8 cellular contexts compared by ENCODE assay signal in genomic region chr13:40770934-40771618, GRCh38. TPM values are rescaled to one million over a fixed set of nuclear protein-coding genes. Genes with fewer than 3 reads are reported as not detected.
DNase-seq lines count a peak whose midpoint lies in the region; ATAC-seq and TF ChIP-seq lines count a peak whose summit lies in the region.

Gene MRPS31 (minus strand): TSS chr13:40771190. CDS start chr13:40771136, 54 bp downstream.

- intact Hi-C loops in CD14-positive monocyte (cut with micrococcal nuclease), result loop anchor here (5.0 to 10.0 kb wide), 6 partner anchors 41 to 1086 kb away; partner anchors contain the start of genes FOXO1 (in 1 of the 2) and KBTBD6 (in 1 of the 2)
- intact Hi-C loops in dorsolateral prefrontal cortex (cut with DNase I), result loop anchor here (5.0 to 10.0 kb wide), 3 partner anchors 214 to 996 kb away; partner anchors contain the start of gene WBP4 (in 2 of the 2)
- intact Hi-C loops in right lobe of liver (cut with DNase I), result no loop called here

- H3K27ac ChIP-seq in dorsolateral prefrontal cortex, result peak within 1 kb of the TSS in 58 of 59 donors; percentile 33 to 93 (median 80)
- H3K27ac ChIP-seq in right lobe of liver, result peak within 1 kb of the TSS; percentile 77 to 99 (median 85)

- peaks cover 0 to 1% (median 0%) of the 10 kb centered on the region in 3 donors for H3K27me3 Mint-ChIP-seq in CD14-positive monocyte (ENCODE audit: low read depth in 3 of 3)

- H3K9me3 ChIP-seq in right lobe of liver, result no peaks in the 10 kb centered on the region

- WGBS in right lobe of liver (ENCODE audit: insufficient coverage, low coverage, low lambda C conversion rate, missing lambda C conversion rate), result 0% methylated on average over 36 of the region's 52 CpGs

- TF ChIP-seq POLR2A in right lobe of liver (IDR thresholded peaks at IDR 0.05), result peak; percentile 70

- no peaks in the 10 kb centered on the region for H3K9me3 Mint-ChIP-seq in CD14-positive monocyte

- no peaks in the 10 kb centered on the region for H3K27me3 ChIP-seq in dorsolateral prefrontal cortex
- no peaks in the 10 kb centered on the region for H3K27me3 ChIP-seq in right lobe of liver

- H3K4me3 ChIP-seq in dorsolateral prefrontal cortex (peak within 1 kb of the TSS; percentile 61 to 99 (median 86)), right lobe of liver (peak within 1 kb of the TSS; percentile 55 to 81 (median 72))

- no peak for TF ChIP-seq CTCF in CD14-positive monocyte (IDR thresholded peaks at IDR 0.05)
- peak in 42 of 56 donors; percentile 3 to 58 (median 36) for TF ChIP-seq CTCF in dorsolateral prefrontal cortex (IDR thresholded peaks at IDR 0.05 in 54 of 56, conservative IDR thresholded peaks at IDR 0.05 in 2 of 56; ENCODE audit: low read depth in 1 of 56, partially characterized antibody in 56 of 56)
- peak in 1 of 4 donors; percentile 6 for TF ChIP-seq CTCF in right lobe of liver (IDR thresholded peaks at IDR 0.05)

- H3K36me3 ChIP-seq in right lobe of liver, result no peaks in the 10 kb centered on the region

- peak within 1 kb of the TSS; percentile 92 to 99 (median 97) for H3K27ac Mint-ChIP-seq in CD14-positive monocyte

- peaks cover 8% of the 10 kb centered on the region in 2 donors for H3K36me3 Mint-ChIP-seq in CD14-positive monocyte

- H3K4me3 Mint-ChIP-seq in CD14-positive monocyte, result peak within 1 kb of the TSS; percentile 99

- DNase-seq in CD14-positive monocyte (ENCODE audit: low spot score), result peak; percentile 98
- DNase-seq in NCI-H82 (lab: John Stamatoyannopoulos, UW), result peak; percentile 98
- DNase-seq in activated CD4-positive, alpha-beta T cell treated with anti-CD3 and anti-CD28 coated beads, Interleukin-2, amount 50 U/mL, for 48 hours, result peak; percentile 96 to 97
- peak; percentile 86 to 95 (median 94) for DNase-seq in dorsolateral prefrontal cortex
- DNase-seq in right lobe of liver, result peak; percentile 98 to 99 (median 99)
- DNase-seq in stimulated activated CD4-positive, alpha-beta T cell treated with anti-CD3 and anti-CD28 coated beads, Interleukin-4, amount 100 ng/mL, for 4 hours, result peak; percentile 91 to 93

- ATAC-seq in GM19397 (IDR thresholded peaks at IDR 0.05; ENCODE audit: unreplicated experiment) (peak; percentile 98), HG03571 (IDR thresholded peaks at IDR 0.05; ENCODE audit: unreplicated experiment) (peak; percentile 96), right lobe of liver (peak; percentile 94 to 99 (median 98))

- H3K4me1 Mint-ChIP-seq in CD14-positive monocyte, result peaks cover 18% of the 10 kb centered on the region

- peaks cover 0 to 29% (median 6%) of the 10 kb centered on the region in 4 donors for H3K4me1 ChIP-seq in right lobe of liver

RNA-seq across cellular contexts. Expression of gene MRPS31, which starts in this region (rescaled TPM):
- polyA plus RNA-seq in CD14-positive monocyte, result 10 to 100 TPM in 1 of 2 donors, 1 to 10 TPM in 1; 9.5 to 11.3 TPM
- 10 to 100 TPM; 18.5 to 39.4 (median 27.6) TPM for total RNA-seq in dorsolateral prefrontal cortex
- 10 to 100 TPM; 13.6 to 24.3 (median 20.0) TPM for total RNA-seq in right lobe of liver

Comparison
In these comparisons a context has a peak if more than half of its experiments do, and no peak if none do; other contexts are left out.
1. Peak in every context shown above with its lines: DNase-seq, ATAC-seq, H3K4me3 ChIP-seq and H3K27ac ChIP-seq.
2. intact Hi-C loops: an anchor here in CD14-positive monocyte (5.0 to 10.0 kb wide) and dorsolateral prefrontal cortex (5.0 to 10.0 kb wide); none called in right lobe of liver.